ENCODE assay signal across 18 cellular contexts in the genomic region with DNA sequence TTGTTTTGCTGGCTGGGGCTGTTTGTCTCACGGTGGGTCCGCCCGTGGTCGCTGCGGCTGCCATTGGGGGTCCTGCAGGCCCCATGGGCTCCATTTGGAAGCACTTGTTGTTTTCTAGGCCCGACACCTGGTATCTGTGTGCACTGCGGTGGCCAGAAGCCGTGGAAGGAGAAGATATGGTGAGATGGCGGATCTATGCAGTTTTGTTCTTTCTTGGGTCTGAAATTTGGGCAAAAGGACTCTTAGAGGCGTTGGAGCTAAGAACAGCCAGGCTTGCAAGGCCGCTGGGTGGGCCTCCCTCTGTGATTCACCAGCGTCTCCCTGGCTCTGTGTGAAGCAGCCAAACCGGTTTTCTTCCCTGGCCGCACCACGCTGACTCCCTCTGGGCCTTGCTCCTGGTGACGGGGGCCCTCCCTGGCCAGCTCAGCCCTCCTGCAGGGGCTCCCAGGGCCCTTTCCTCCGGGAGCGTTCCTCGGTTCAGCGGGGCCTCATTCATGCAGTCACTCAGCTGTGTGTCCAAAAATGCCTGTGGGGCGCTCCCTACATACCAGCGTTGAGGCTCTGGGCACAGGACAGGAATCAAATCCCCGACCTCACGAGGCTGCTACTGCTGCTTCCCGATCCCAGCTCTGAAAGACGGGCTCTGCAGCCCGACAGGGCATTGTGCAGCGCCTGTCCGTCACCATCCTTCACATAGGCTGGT.
DNase-seq lines count a peak whose midpoint lies in the region; ATAC-seq and TF ChIP-seq lines count a peak whose summit lies in the region.
"Had no signal": no experiment of that assay in that cellular context is flagged by ENCODE, and none has a peak within 500 bp of the region (broad histone marks: within the 10 kb centered on the region; RNA-seq: fewer than 3 reads in every experiment).

No MANE protein-coding gene starts in this region.

- TF ChIP-seq CTCF in endodermal cell (conservative IDR thresholded peaks at IDR 0.05) (no peak), upper lobe of left lung (IDR thresholded peaks at IDR 0.05) (no peak), right lobe of liver (IDR thresholded peaks at IDR 0.05) (no peak)

- H3K27me3 ChIP-seq in endodermal cell (ENCODE audit: control insufficient read depth, insufficient read depth, low read length, poor library complexity, severe bottlenecking) (no peaks in the 10 kb centered on the region), upper lobe of left lung (no peaks in the 10 kb centered on the region), right lobe of liver (no peaks in the 10 kb centered on the region)
- H3K27me3 ChIP-seq: ascending aorta had no signal

- no peak overlapping the region for H3K9ac ChIP-seq in endodermal cell (ENCODE audit: extremely low read depth, low read length, poor library complexity, severe bottlenecking)

- H3K27me3 Mint-ChIP-seq in endodermal cell (ENCODE audit: insufficient read depth): peaks cover 3% of the 10 kb centered on the region

- H3K9me3 Mint-ChIP-seq in endodermal cell: peaks cover 2% of the 10 kb centered on the region
- H3K9me3 Mint-ChIP-seq: activated T-helper 1 cell treated with anti-CD3 and anti-CD28 coated beads, Interleukin-12 subunit alpha, Interleukin-12 subunit beta, Interleukin-2, Interleukin-4 antibody, amounts not matched to agents 30 ng/mL and 10 ng/mL and 1 ng/mL, durations not matched to agents 14 hours and 24 hours and 36 hours had no signal

- H3K4me1 ChIP-seq in endodermal cell (ENCODE audit: control insufficient read depth, insufficient read depth, low read length) (no peaks in the 10 kb centered on the region), upper lobe of left lung (peaks cover 0 to 13% (median 5%) of the 10 kb centered on the region in 4 donors), right lobe of liver (peaks cover 2 to 26% (median 15%) of the 10 kb centered on the region in 4 donors)
- H3K4me1 ChIP-seq: ascending aorta had no signal

- H3K36me3 ChIP-seq in endodermal cell (ENCODE audit: control insufficient read depth, insufficient read depth, low read length) (no peaks in the 10 kb centered on the region), upper lobe of left lung (no peaks in the 10 kb centered on the region), right lobe of liver (no peaks in the 10 kb centered on the region)
- H3K36me3 ChIP-seq: ascending aorta had no signal

- intact Hi-C loops in right lobe of liver (cut with DNase I): no loop called here

- DNase-seq in NCI-H1417 (lab: John Stamatoyannopoulos, UW) (peak in 2 of 3 experiments; percentile 45 to 69), NCI-H1417 treated with DMSO at 0.1 percent for 48 hours (lab: John Stamatoyannopoulos, UW) (no peak), endodermal cell (peak; percentile 68), mesenteric fat pad (ENCODE audit: low spot score) (peak; percentile 75), upper lobe of left lung (peak in 1 of 2 donors; percentile 80), AG08396 (ENCODE audit: low spot score) (no peak), right lobe of liver (no peak)
- DNase-seq in activated CD4-positive, alpha-beta T cell treated with anti-CD3 and anti-CD28 coated beads for 48 hours: no peak
- DNase-seq: activated CD4-positive, alpha-beta T cell treated with anti-CD3 and anti-CD28 coated beads for 36 hours; CD8-positive, alpha-beta memory T cell; kidney glomerular epithelial cell; MM.1S; NCI-H2171; T-helper 17 cell had no signal

- no peak overlapping the region for H3K27ac Mint-ChIP-seq in endodermal cell
- H3K27ac Mint-ChIP-seq: activated CD4-positive, alpha-beta T cell treated with anti-CD3 and anti-CD28 coated beads for 36 hours; activated T-helper 1 cell treated with anti-CD3 and anti-CD28 coated beads, Interleukin-12 subunit alpha, Interleukin-12 subunit beta, Interleukin-2, Interleukin-4 antibody, amounts not matched to agents 30 ng/mL and 10 ng/mL and 1 ng/mL, durations not matched to agents 14 hours and 24 hours and 36 hours; CD8-positive, alpha-beta memory T cell; T-helper 17 cell had no signal

- no peaks in the 10 kb centered on the region for H3K36me3 Mint-ChIP-seq in endodermal cell (ENCODE audit: low read depth)

- H3K9me3 ChIP-seq in endodermal cell (ENCODE audit: control insufficient read depth, low read length) (no peaks in the 10 kb centered on the region), upper lobe of left lung (no peaks in the 10 kb centered on the region), right lobe of liver (no peaks in the 10 kb centered on the region)
- H3K9me3 ChIP-seq: ascending aorta had no signal

- no peak for TF ChIP-seq EP300 in upper lobe of left lung (IDR thresholded peaks at IDR 0.05)

- TF ChIP-seq POLR2A in upper lobe of left lung (IDR thresholded peaks at IDR 0.05) (no peak), right lobe of liver (IDR thresholded peaks at IDR 0.05) (no peak)

- ATAC-seq in upper lobe of left lung (ENCODE audit: low FRiP score in 2 of 2) (peak; percentile 33 to 66), right lobe of liver (no peak)
- ATAC-seq: activated CD4-positive, alpha-beta T cell treated with anti-CD3 and anti-CD28 coated beads for 36 hours; Panc1; T-helper 17 cell had no signal

- H3K4me1 Mint-ChIP-seq in endodermal cell: no peaks in the 10 kb centered on the region
- H3K4me1 Mint-ChIP-seq: CD8-positive, alpha-beta memory T cell; T-helper 17 cell had no signal

- no peak overlapping the region for H3K4me3 ChIP-seq in endodermal cell (ENCODE audit: low read length)
- no peak overlapping the region for H3K4me3 ChIP-seq in upper lobe of left lung
- H3K4me3 ChIP-seq in right lobe of liver: no peak overlapping the region
- H3K4me3 ChIP-seq: ascending aorta, skin epidermis had no signal

- WGBS in endodermal cell (ENCODE audit: insufficient coverage in 1 of 2, insufficient read length in 1 of 2), 2 experiments: 90% methylated on average over 15 to 29 of the region's 29 CpGs
- WGBS in upper lobe of left lung, 2 donors: 65 to 66% methylated on average over 14 to 29 of the region's 29 CpGs
- 70% methylated on average over 11 of the region's 29 CpGs for WGBS in right lobe of liver (ENCODE audit: insufficient coverage, low coverage, low lambda C conversion rate, missing lambda C conversion rate)

- H3K4me3 Mint-ChIP-seq in endodermal cell: no peak overlapping the region
- H3K4me3 Mint-ChIP-seq: activated CD4-positive, alpha-beta T cell treated with anti-CD3 and anti-CD28 coated beads for 36 hours; activated T-helper 1 cell treated with anti-CD3 and anti-CD28 coated beads, Interleukin-12 subunit alpha, Interleukin-12 subunit beta, Interleukin-2, Interleukin-4 antibody, amounts not matched to agents 30 ng/mL and 10 ng/mL and 1 ng/mL, durations not matched to agents 14 hours and 24 hours and 36 hours; CD8-positive, alpha-beta memory T cell; T-helper 17 cell had no signal

- H3K27ac ChIP-seq in endodermal cell (ENCODE audit: low read depth, low read length): no peak overlapping the region
- no peak overlapping the region for H3K27ac ChIP-seq in upper lobe of left lung
- H3K27ac ChIP-seq in right lobe of liver: no peak overlapping the region
- H3K27ac ChIP-seq: ascending aorta had no signal

Comparison
In these comparisons a context has a peak if more than half of its experiments do, and no peak if none do; other contexts are left out.
1. DNase-seq: peak in NCI-H1417 (2 of 3), endodermal cell (single experiment) and mesenteric fat pad (single experiment); none in NCI-H1417 treated with DMSO at 0.1 percent for 48 hours (single experiment), AG08396 (single experiment), activated CD4-positive, alpha-beta T cell treated with anti-CD3 and anti-CD28 coated beads for 48 hours (single experiment) and right lobe of liver (0 of 3).
2. ATAC-seq: peak in upper lobe of left lung (2 of 2); none in right lobe of liver (0 of 4).